Comparison of ENCODE assay signal across 8 cellular contexts in genomic region chr19:11421607-11422098, GRCh38. TPM values are rescaled to one million over a fixed set of nuclear protein-coding genes. Genes with fewer than 3 reads are reported as not detected.
DNase-seq lines count a peak whose midpoint lies in the region; ATAC-seq and TF ChIP-seq lines count a peak whose summit lies in the region.

No MANE protein-coding gene starts in this region.

- peaks cover 34% of the 10 kb centered on the region for H3K4me1 Mint-ChIP-seq in activated naive CD8-positive, alpha-beta T cell treated with anti-CD3 and anti-CD28 coated beads, Interleukin-2, amount 10 ng/mL, durations not matched to agents 7 days and 5 days

- H3K9me3 ChIP-seq in A673 (ENCODE audit: low read depth, low read length, poor library complexity, severe bottlenecking) (no peaks in the 10 kb centered on the region), stomach (no peaks in the 10 kb centered on the region)

- no peaks in the 10 kb centered on the region for H3K4me1 ChIP-seq in A673 (ENCODE audit: insufficient read depth, low read length, poor library complexity, severe bottlenecking)
- H3K4me1 ChIP-seq in stomach: peaks cover 36 to 63% (median 47%) of the 10 kb centered on the region in 4 donors

- H3K4me3 Mint-ChIP-seq in activated naive CD8-positive, alpha-beta T cell treated with anti-CD3 and anti-CD28 coated beads, Interleukin-2, amount 10 ng/mL, durations not matched to agents 7 days and 5 days: peak overlapping the region; percentile 80

- no peak for TF ChIP-seq POLR2A in stomach (IDR thresholded peaks at IDR 0.05)

- no TSS peak for BruUV-seq in A673 (replicated peaks; lab: Mats Ljungman, UMichigan)

- peaks cover 40% of the 10 kb centered on the region for H3K27me3 ChIP-seq in A673 (replicated peaks; ENCODE audit: insufficient read depth, low read depth, low read length, poor library complexity)
- peaks cover 7 to 76% (median 37%) of the 10 kb centered on the region in 3 donors for H3K27me3 ChIP-seq in stomach

- TF ChIP-seq CTCF in A673 (conservative IDR thresholded peaks at IDR 0.05; ENCODE audit: low read depth, low read length) (no peak), stomach (IDR thresholded peaks at IDR 0.05) (no peak)

- no peaks in the 10 kb centered on the region for H3K36me3 ChIP-seq in A673 (ENCODE audit: insufficient read depth, low read length, poor library complexity, severe bottlenecking)
- no peaks in the 10 kb centered on the region for H3K36me3 ChIP-seq in stomach

- CTCF ChIA-PET in A673 (lab: Charles Lee): interaction anchor here (0.6 to 1.4 kb wide), 2 partner anchors 13 to 53 kb away, joined by 3 to 5 read pairs; partner anchors contain the start of genes ODAD3 and PRKCSH

- no peaks in the 10 kb centered on the region for H3K9me3 Mint-ChIP-seq in activated naive CD8-positive, alpha-beta T cell treated with anti-CD3 and anti-CD28 coated beads, Interleukin-2, amount 10 ng/mL, durations not matched to agents 7 days and 5 days

- peak overlapping the region; percentile 42 for H3K27ac Mint-ChIP-seq in activated naive CD8-positive, alpha-beta T cell treated with anti-CD3 and anti-CD28 coated beads, Interleukin-2, amount 10 ng/mL, durations not matched to agents 7 days and 5 days

- H3K4me3 ChIP-seq in A673 (ENCODE audit: low read depth, low read length, poor library complexity, severe bottlenecking) (peak overlapping the region; percentile 4), stomach (peak overlapping the region; percentile 27 to 49 (median 32))

- no peak overlapping the region for H3K27ac ChIP-seq in A673 (ENCODE audit: low read depth, low read length, poor library complexity, severe bottlenecking)
- H3K27ac ChIP-seq in stomach: peak overlapping the region; percentile 37 to 74 (median 66)

- intact Hi-C loops in A673 (cut with micrococcal nuclease; ENCODE audit: unreplicated experiment): no loop called here
- intact Hi-C loops in left colon (cut with DNase I, micrococcal nuclease): no loop called here
- intact Hi-C loops in stomach (cut with DNase I; ENCODE audit: low total_unique reads): no loop called here

- WGBS in stomach, 5 donors: 11 to 15% (median 13%) methylated on average over 14 to 24 of the region's 24 CpGs

- ATAC-seq in activated naive CD8-positive, alpha-beta T cell treated with anti-CD3 and anti-CD28 coated beads, Interleukin-2, amount 10 ng/mL, durations not matched to agents 7 days and 5 days (ENCODE audit: low read depth): peak; percentile 43
- ATAC-seq in left colon (peak; percentile 36), GM21367 (IDR thresholded peaks at IDR 0.05; ENCODE audit: unreplicated experiment) (no peak)

- no peak for TF ChIP-seq EP300 in stomach (IDR thresholded peaks at IDR 0.05)

- no peaks in the 10 kb centered on the region for H3K36me3 Mint-ChIP-seq in activated naive CD8-positive, alpha-beta T cell treated with anti-CD3 and anti-CD28 coated beads, Interleukin-2, amount 10 ng/mL, durations not matched to agents 7 days and 5 days

- POLR2A ChIA-PET in A673 (lab: Charles Lee; ENCODE audit: low non-redundant PET): interaction anchor here (0.6 kb wide), 1 partner anchor 15 kb away, joined by 6 read pairs; no protein-coding TSS in a partner anchor
- POLR2A ChIA-PET in activated naive CD8-positive, alpha-beta T cell treated with anti-CD3 and anti-CD28 coated beads, Interleukin-2, amount 10 ng/mL, durations not matched to agents 7 days and 5 days (lab: Charles Lee): interaction anchor here (0.6 to 2.2 kb wide), 7 partner anchors 8 to 143 kb away, joined by 3 to 15 read pairs (median 5); partner anchors contain the start of genes ODAD3, PRKCSH and SWSAP1

- DNase-seq in A673 (ENCODE audit: low spot score) (no peak), GM19240 (ENCODE audit: insufficient read length, low spot score) (peak; percentile 65), NCI-H1105 treated with DMSO at 0.1 percent for 48 hours (lab: John Stamatoyannopoulos, UW) (peak; percentile 26), left colon (peak in 1 of 2 donors; percentile 52), stomach (peak; percentile 72), GDM1 (lab: John Stamatoyannopoulos, UW) (no peak)
- peak; percentile 69 for DNase-seq in activated naive CD8-positive, alpha-beta T cell treated with anti-CD3 and anti-CD28 coated beads, Interleukin-2, amount 10 ng/mL, durations not matched to agents 7 days and 5 days

- H3K27me3 Mint-ChIP-seq in activated naive CD8-positive, alpha-beta T cell treated with anti-CD3 and anti-CD28 coated beads, Interleukin-2, amount 10 ng/mL, durations not matched to agents 7 days and 5 days: peaks cover 70% of the 10 kb centered on the region

RNA-seq across cellular contexts. Expression of gene RGL3, which starts 2.5 kb away (rescaled TPM):
- total RNA-seq in A673 (2021): 0.28 TPM in 1 of 2 replicates, not detected in the other
- total RNA-seq in activated naive CD8-positive, alpha-beta T cell treated with anti-CD3 and anti-CD28 coated beads, Interleukin-2, amount 10 ng/mL, durations not matched to agents 7 days and 5 days: not detected
- 10 to 100 TPM; 21.1 to 23.9 TPM for total RNA-seq in left colon
- 100 to 1,000 TPM in 3 of 5 donors, 10 to 100 TPM in 2; 22.8 to 454 (median 107) TPM for total RNA-seq in stomach
- polyA plus RNA-seq in stomach: 10 to 100 TPM; 20.6 to 41.2 (median 26.3) TPM

RNA-seq across cellular contexts. Expression of gene ODAD3, which starts 13.3 kb away (rescaled TPM):
- total RNA-seq in A673 (2021) (0.39 and 1.4 TPM in 2 replicates), left colon (under 1 TPM in 1 of 2 donors, not detected in 1; 0.42 TPM), stomach (not detected)
- not detected for total RNA-seq in activated naive CD8-positive, alpha-beta T cell treated with anti-CD3 and anti-CD28 coated beads, Interleukin-2, amount 10 ng/mL, durations not matched to agents 7 days and 5 days
- under 1 TPM; 0.38 to 0.92 (median 0.62) TPM for polyA plus RNA-seq in stomach

RNA-seq across cellular contexts. Expression of gene PRKCSH, which starts 13.8 kb away (rescaled TPM):
- total RNA-seq in A673 (2021) (456 and 468 TPM in 2 replicates), left colon (100 to 1,000 TPM; 301 to 320 TPM), stomach (100 to 1,000 TPM in 2 of 5 donors, 10 to 100 TPM in 3; 30.3 to 221 (median 76.9) TPM)
- total RNA-seq in activated naive CD8-positive, alpha-beta T cell treated with anti-CD3 and anti-CD28 coated beads, Interleukin-2, amount 10 ng/mL, durations not matched to agents 7 days and 5 days: 100 to 1,000 TPM; 297 to 310 TPM
- polyA plus RNA-seq in stomach: 100 to 1,000 TPM; 109 to 138 (median 115) TPM

RNA-seq across cellular contexts. Expression of gene EPOR, which starts 37.5 kb away (rescaled TPM):
- total RNA-seq in A673 (2021): 5.3 and 6.0 TPM in 2 replicates
- 1 to 10 TPM; 8.3 to 8.8 TPM for total RNA-seq in activated naive CD8-positive, alpha-beta T cell treated with anti-CD3 and anti-CD28 coated beads, Interleukin-2, amount 10 ng/mL, durations not matched to agents 7 days and 5 days
- total RNA-seq in left colon: 1 to 10 TPM; 4.2 to 4.8 TPM
- 10 to 100 TPM in 4 of 5 donors, 1 to 10 TPM in 1; 4.8 to 19.9 (median 14.6) TPM for total RNA-seq in stomach
- polyA plus RNA-seq in stomach: 1 to 10 TPM; 3.7 to 8.9 (median 5.0) TPM

RNA-seq across cellular contexts. Expression of gene SWSAP1, which starts 47.2 kb away (rescaled TPM):
- 2.5 and 3.3 TPM in 2 replicates for total RNA-seq in A673 (2021)
- 1 to 10 TPM; 3.0 to 3.3 TPM for total RNA-seq in activated naive CD8-positive, alpha-beta T cell treated with anti-CD3 and anti-CD28 coated beads, Interleukin-2, amount 10 ng/mL, durations not matched to agents 7 days and 5 days
- total RNA-seq in left colon: 1 to 10 TPM; 3.3 to 3.4 TPM
- under 1 TPM in 2 of 5 donors, not detected in 3; 0.37 to 0.45 TPM for total RNA-seq in stomach
- polyA plus RNA-seq in stomach: 1 to 10 TPM; 3.2 to 4.1 (median 3.4) TPM

Comparison
In these comparisons a context has a peak if more than half of its experiments do, and no peak if none do; other contexts are left out.
1. DNase-seq: peak in GM19240 (single experiment), NCI-H1105 treated with DMSO at 0.1 percent for 48 hours (single experiment), activated naive CD8-positive, alpha-beta T cell treated with anti-CD3 and anti-CD28 coated beads, Interleukin-2, amount 10 ng/mL, durations not matched to agents 7 days and 5 days (single experiment) and stomach (single experiment); none in A673 (single experiment) and GDM1 (single experiment).
2. RNA of gene RGL3, which starts 2.5 kb away (total RNA-seq): 22.8 to 454 TPM in stomach and 21.1 to 23.9 TPM in left colon; 0.28 TPM in A673 and not detected in activated naive CD8-positive, alpha-beta T cell treated with anti-CD3 and anti-CD28 coated beads, Interleukin-2, amount 10 ng/mL, durations not matched to agents 7 days and 5 days; every median in the first group is over 10 times any median in the second.